In the genomic region with DNA sequence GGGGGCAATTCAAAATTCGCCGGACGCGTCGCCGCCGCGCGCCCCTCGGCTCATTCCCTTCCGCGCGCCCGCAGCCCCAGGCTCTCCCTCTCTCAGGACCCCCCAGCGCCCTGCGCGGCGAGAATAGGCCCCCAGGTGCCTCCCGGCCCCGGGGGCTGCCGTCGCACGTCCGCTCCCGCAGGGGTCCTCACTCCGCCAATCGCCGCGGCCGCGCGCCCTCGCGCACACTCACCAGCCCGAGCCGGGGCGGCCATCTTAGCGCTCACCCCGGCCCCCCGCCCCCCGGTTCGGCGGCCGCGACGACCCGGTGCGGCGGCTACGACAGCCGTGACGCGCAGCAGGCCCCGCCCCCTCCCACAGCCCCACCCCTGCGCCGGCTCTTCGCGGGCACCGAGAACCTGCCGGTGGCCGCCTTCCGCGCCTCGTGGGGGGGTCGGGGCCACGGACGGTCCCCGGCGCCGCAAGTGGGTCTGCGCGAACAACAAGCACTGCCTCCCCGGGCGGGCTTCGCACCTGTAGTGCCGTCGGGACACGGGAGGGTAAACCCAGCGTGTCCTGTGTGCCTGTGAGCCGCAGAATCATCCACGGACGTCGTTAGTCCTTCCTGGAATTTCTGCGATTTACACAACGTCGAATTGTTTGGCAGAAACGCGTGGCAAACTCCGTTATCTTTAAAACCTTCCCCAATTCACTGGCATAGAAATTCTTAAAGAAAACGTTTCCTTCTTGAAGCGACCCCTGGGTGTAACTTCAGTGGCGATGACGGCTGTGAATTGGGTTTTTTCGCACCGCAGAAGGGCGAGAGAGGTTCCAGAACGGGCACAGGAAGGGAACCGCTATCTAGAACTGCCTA, we compare ENCODE assay signal across 8 cellular contexts. TPM values are rescaled to one million over a fixed set of nuclear protein-coding genes. Genes with fewer than 3 reads are reported as not detected.
DNase-seq lines count a peak whose midpoint lies in the region; ATAC-seq, FAIRE-seq and TF ChIP-seq lines count a peak whose summit lies in the region.
"Had no signal": no experiment of that assay in that cellular context is flagged by ENCODE, and none has a peak within 500 bp of the region (broad histone marks: within the 10 kb centered on the region; RNA-seq: fewer than 3 reads in every experiment).

No MANE protein-coding gene starts in this region.

- TF ChIP-seq EP300 in GM12878 (IDR thresholded peaks at IDR 0.05; ENCODE audit: borderline replicate concordance in 1 of 2, control insufficient read depth in 1 of 2, low read depth in 2 of 2, low read length in 2 of 2): no peak

- TF ChIP-seq CTCF in GM12878 (IDR thresholded peaks at IDR 0.05 in 2 of 3, conservative IDR thresholded peaks at IDR 0.05 in 1 of 3; ENCODE audit: control insufficient read depth in 2 of 3, extremely low read depth in 1 of 3, insufficient read depth in 1 of 3, low read depth in 3 of 3, low read length in 3 of 3) (no peak), smooth muscle cell (IDR thresholded peaks at IDR 0.05; ENCODE audit: borderline replicate concordance, insufficient read depth, poor library complexity, severe bottlenecking) (no peak)

- H3K27me3 ChIP-seq in GM12878 (replicated peaks in 1 of 2; ENCODE audit: control insufficient read depth in 2 of 2, insufficient read depth in 2 of 2, low read length in 1 of 2) (peaks cover 5 to 17% of the 10 kb centered on the region in 2 experiments), smooth muscle cell (ENCODE audit: low read depth) (peaks cover 95% of the 10 kb centered on the region), HAP-1 (ENCODE audit: low read depth) (peaks cover 10% of the 10 kb centered on the region)

- intact Hi-C loops in GM12878 (cut with micrococcal nuclease; ENCODE audit: unreplicated experiment): no loop called here

- in situ Hi-C loops in GM12878 (cut with MboI) (no loop called here), HAP-1 (cut with MboI; ENCODE audit: low sequenced_read_pairs) (loop anchor here (25.0 kb wide), 1 partner anchor 1011 kb away; no protein-coding TSS in a partner anchor)

- no peaks in the 10 kb centered on the region for H3F3A ChIP-seq in smooth muscle cell (ENCODE audit: low read depth)

- H3K9ac ChIP-seq in GM12878 (ENCODE audit: control insufficient read depth, insufficient read depth, low read length): no peak overlapping the region
- H3K9ac ChIP-seq in smooth muscle cell (ENCODE audit: low read depth): no peak overlapping the region

- H2AFZ ChIP-seq in GM12878 (ENCODE audit: control insufficient read depth, low read depth, low read length) (no peak overlapping the region), smooth muscle cell (ENCODE audit: low read depth) (peak overlapping the region; percentile 72)

- no peak for TF ChIP-seq RAD21 in GM12878 (IDR thresholded peaks at IDR 0.05; ENCODE audit: insufficient read depth, low read depth, low read length)

- no peak for FAIRE-seq in GM12878 (lab: Jason Lieb, UNC)
- FAIRE-seq: colon had no signal

- H3K4me3 ChIP-seq in GM12878 (peak overlapping the region; percentile 11; the same call in 1 of the 2 replicates), smooth muscle cell (peak overlapping the region; percentile 47), HAP-1 (no peak overlapping the region)

- H4K20me1 ChIP-seq in GM12878 (ENCODE audit: control insufficient read depth, insufficient read depth) (no peaks in the 10 kb centered on the region), smooth muscle cell (ENCODE audit: low read depth) (no peaks in the 10 kb centered on the region)

- ATAC-seq in GM12878 (no peak), GM19452 (IDR thresholded peaks at IDR 0.05; ENCODE audit: unreplicated experiment) (no peak)

- CTCF ChIA-PET in HEK293T (lab: Yijun Ruan, JAX): interaction anchor here (0.6 to 1.8 kb wide), 2 partner anchors 26 to 50 kb away, joined by 4 to 5 read pairs; no protein-coding TSS in a partner anchor
- CTCF ChIA-PET in GM12878 (lab: Yijun Ruan, JAX): no interaction called here

- RAD21 ChIA-PET in GM12878 (lab: Charles Lee; ENCODE audit: unreplicated experiment): no interaction called here

- H3K9me3 ChIP-seq in GM12878 (replicated peaks; ENCODE audit: control insufficient read depth, insufficient read depth, low read length) (peaks cover 6% of the 10 kb centered on the region), smooth muscle cell (replicated peaks; ENCODE audit: low read depth) (peaks cover 6% of the 10 kb centered on the region), HAP-1 (peaks cover 6% of the 10 kb centered on the region)

- DNase-seq in HEK293T (ENCODE audit: extremely low spot score) (peak; percentile 72), T1000 (lab: John Stamatoyannopoulos, UW) (peak; percentile 54), GM12878 (ENCODE audit: low read depth, low spot score) (no peak), iPS-NIHi11 (ENCODE audit: low spot score) (peak; percentile 88), smooth muscle cell (lab: John Stamatoyannopoulos, UW; ENCODE audit: unreplicated experiment) (no peak), HAP-1 (ENCODE audit: low spot score in 2 of 2) (no peak)

- H3K36me3 ChIP-seq in GM12878 (ENCODE audit: control insufficient read depth in 2 of 2, insufficient read depth in 2 of 2, low read length in 1 of 2) (no peaks in the 10 kb centered on the region), smooth muscle cell (ENCODE audit: low read depth) (no peaks in the 10 kb centered on the region), HAP-1 (replicated peaks) (no peaks in the 10 kb centered on the region)

- 56% methylated on average over 63 of the region's 98 CpGs for WGBS in GM12878 (ENCODE audit: insufficient coverage, insufficient replicate concordance, low lambda C conversion rate, missing lambda C conversion rate)
- WGBS in smooth muscle cell (ENCODE audit: low lambda C conversion rate): 5% methylated on average over 55 of the region's 98 CpGs

- H3K4me1 ChIP-seq in GM12878 (ENCODE audit: control insufficient read depth, insufficient read depth, low read length) (no peaks in the 10 kb centered on the region), smooth muscle cell (ENCODE audit: low read depth) (peaks cover 41% of the 10 kb centered on the region), HAP-1 (peaks cover 30% of the 10 kb centered on the region)

- H3K27ac ChIP-seq in GM12878 (ENCODE audit: control insufficient read depth, insufficient read depth) (no peak overlapping the region), smooth muscle cell (ENCODE audit: low read depth) (no peak overlapping the region)

- peak; percentile 30; the same call in 1 of the 2 replicates for TF ChIP-seq POLR2A in GM12878 (IDR thresholded peaks at IDR 0.05; ENCODE audit: low read depth, low read length)

- POLR2A ChIA-PET in HEK293T (lab: Yijun Ruan, JAX): no interaction called here
- POLR2A ChIA-PET in GM12878 (lab: Charles Lee): no interaction called here

- peak overlapping the region; percentile 66 for H3K4me2 ChIP-seq in GM12878 (ENCODE audit: control insufficient read depth, insufficient read depth)
- H3K4me2 ChIP-seq in smooth muscle cell: peak overlapping the region; percentile 83

- SMC1A ChIA-PET in GM12878 (lab: Charles Lee; ENCODE audit: uncharacterized antibody, unreplicated experiment): no interaction called here

- BruUV-seq in GM12878 (replicated peaks; lab: Mats Ljungman, UMichigan): no TSS peak

- no peaks in the 10 kb centered on the region for H3K79me2 ChIP-seq in GM12878 (ENCODE audit: control insufficient read depth, insufficient read depth, low read length)
- no peaks in the 10 kb centered on the region for H3K79me2 ChIP-seq in smooth muscle cell (ENCODE audit: low read depth)

TF ChIP-seq in HEK293T, 16 proteins besides CTCF, POLR2A, EP300 and RAD21:
- TF ChIP-seq L3MBTL2 (conservative IDR thresholded peaks at IDR 0.05): peak; percentile 13; the same call in 1 of the 2 replicates
- TF ChIP-seq SP1 (IDR thresholded peaks at IDR 0.05): no peak
TF ChIP-seq in HEK293T: peak in this region for 1.

TF ChIP-seq in GM12878, 131 proteins besides CTCF, POLR2A, EP300 and RAD21 (continues in another document):
- TF ChIP-seq BCL3 (IDR thresholded peaks at IDR 0.05; ENCODE audit: borderline replicate concordance, insufficient read depth, low read depth, low read length, poor library complexity, severe bottlenecking) (no peak), YY1 (IDR thresholded peaks at IDR 0.05; ENCODE audit: low read depth, low read length) (peak; percentile 46), HDAC6 (IDR thresholded peaks at IDR 0.05; ENCODE audit: unreplicated experiment) (peak; percentile 65), SMAD5 (IDR thresholded peaks at IDR 0.05; ENCODE audit: low read depth) (no peak)

RNA-seq across cellular contexts. Expression of gene USP44, which starts 2.5 kb away (rescaled TPM):
- total RNA-seq in GM12878 (2013; cell fraction: nucleolus; rRNA removed): not detected in 2 replicates
- total RNA-seq in GM12878 (2014; rRNA removed) (not detected in 2 replicates), GM12878 (2014; rRNA removed; fragmentation: Illumina TruSeq; extraction: Trizol) (not detected in 2 replicates), GM12878 (2021) (0.05 and 0.26 TPM in 2 replicates), smooth muscle cell (not detected in 2 replicates)
- polyA plus RNA-seq in GM12878 (2011; ENCODE audit: low read depth): not detected
- polyA plus RNA-seq in GM12878 (2011; rRNA removed) (not detected in 2 replicates), GM12878 (2014; fragmentation: Illumina TruSeq; extraction: Trizol) (not detected in 2 replicates), GM12878 (2014; fragmentation: Nextera tagmentation; extraction: Ambion mirVana) (under 1 TPM in 1 of 2 experiments, not detected in 1; 0.02 TPM), GM12878 (2014; rRNA removed) (not detected in 2 replicates), GM12878 (2016; fragmentation: Nextera tagmentation; extraction: Ambion mirVana) (under 1 TPM; 0.11 to 0.13 TPM), smooth muscle cell (0.10 and 0.14 TPM in 2 replicates)
- not detected in 2 replicates for polyA plus RNA-seq in GM12878 (2011; cell fraction: cytosol; rRNA removed)
- not detected in 2 replicates for polyA plus RNA-seq in GM12878 (2011; cell fraction: nucleus; rRNA removed)
- polyA plus RNA-seq in GM12878 (2012): 0.04 TPM in 1 of 2 replicates, not detected in the other
- polyA minus RNA-seq in GM12878 (2011; rRNA and poly(A)+ RNA removed): 0.07 TPM in 1 of 2 replicates, not detected in the other
- not detected in 2 replicates for polyA minus RNA-seq in GM12878 (2011; cell fraction: cytosol; rRNA and poly(A)+ RNA removed)
- not detected in 2 replicates for polyA minus RNA-seq in GM12878 (2011; cell fraction: nucleus; rRNA and poly(A)+ RNA removed)

Comparison
In these comparisons a context has a peak if more than half of its experiments do, and no peak if none do; other contexts are left out.
1. DNase-seq: peak in HEK293T (single experiment), T1000 (single experiment) and iPS-NIHi11 (single experiment); none in GM12878 (single experiment), smooth muscle cell (single experiment) and HAP-1 (0 of 2).